ENCODE assay signal across 14 cellular contexts in genomic region chr15:66685638-66686150, GRCh38. TPM values are rescaled to one million over a fixed set of nuclear protein-coding genes. Genes with fewer than 3 reads are reported as not detected.
DNase-seq lines count a peak whose midpoint lies in the region; ATAC-seq, FAIRE-seq and TF ChIP-seq lines count a peak whose summit lies in the region.
"Had no signal": no experiment of that assay in that cellular context is flagged by ENCODE, and none has a peak within 500 bp of the region (broad histone marks: within the 10 kb centered on the region; RNA-seq: fewer than 3 reads in every experiment).

No MANE protein-coding gene starts in this region.

- no peak overlapping the region for H3K9ac ChIP-seq in PC-3 (ENCODE audit: low read length)

- POLR2A ChIA-PET in PC-3 (lab: Charles Lee; ENCODE audit: unreplicated experiment): interaction anchor here (0.6 kb wide), 1 partner anchor 31 kb away, joined by 3 read pairs; no protein-coding TSS in a partner anchor

- H3K27me3 ChIP-seq in heart right ventricle: no peaks in the 10 kb centered on the region
- H3K27me3 ChIP-seq in heart left ventricle: no peaks in the 10 kb centered on the region
- no peaks in the 10 kb centered on the region for H3K27me3 ChIP-seq in PC-3 (ENCODE audit: low read length)
- H3K27me3 ChIP-seq in pancreas: no peaks in the 10 kb centered on the region
- H3K27me3 ChIP-seq: right atrium auricular region had no signal

- H3K9me3 ChIP-seq in heart right ventricle (peaks cover 0 to 28% (median 5%) of the 10 kb centered on the region in 11 donors), heart left ventricle (peaks cover 0 to 19% (median 5%) of the 10 kb centered on the region in 12 donors), PC-3 (ENCODE audit: low read length) (no peaks in the 10 kb centered on the region), pancreas (no peaks in the 10 kb centered on the region)

- no peak for ATAC-seq in heart right ventricle
- ATAC-seq in heart left ventricle: no peak
- ATAC-seq in PC-3: peak; percentile 40; the same call in 1 of the 2 replicates
- no peak for ATAC-seq in HG02970 (IDR thresholded peaks at IDR 0.05; ENCODE audit: low FRiP score, unreplicated experiment)
- ATAC-seq in pancreas: no peak
- ATAC-seq: activated CD8-positive, alpha-beta T cell treated with anti-CD3 and anti-CD28 coated beads for 36 hours; activated naive CD4-positive, alpha-beta T cell treated with anti-CD3 and anti-CD28 coated beads, Interleukin-2, amount 50 U/mL, for 72 hours had no signal

- H3K36me3 ChIP-seq in heart right ventricle (no peaks in the 10 kb centered on the region), heart left ventricle (no peaks in the 10 kb centered on the region), PC-3 (ENCODE audit: low read depth, low read length) (no peaks in the 10 kb centered on the region), pancreas (no peaks in the 10 kb centered on the region)
- H3K36me3 ChIP-seq: right atrium auricular region had no signal

- intact Hi-C loops in heart right ventricle (cut with DNase I): no loop called here
- intact Hi-C loops in heart left ventricle (cut with DNase I): no loop called here
- intact Hi-C loops in PC-3 (cut with micrococcal nuclease): no loop called here
- intact Hi-C loops in pancreas (cut with DNase I): no loop called here
- intact Hi-C loops in posterior cingulate gyrus (cut with DNase I): no loop called here

- TF ChIP-seq CTCF in heart right ventricle (IDR thresholded peaks at IDR 0.05): peak in 7 of 9 donors; percentile 12 to 31 (median 21)
- peak in 6 of 12 donors; percentile 15 to 25 (median 20) for TF ChIP-seq CTCF in heart left ventricle (IDR thresholded peaks at IDR 0.05)
- TF ChIP-seq CTCF in PC-3 (conservative IDR thresholded peaks at IDR 0.05; ENCODE audit: low read depth, low read length): peak; percentile 63
- peak; percentile 35 for TF ChIP-seq CTCF in endothelial cell (IDR thresholded peaks at IDR 0.05; ENCODE audit: unreplicated experiment)
- TF ChIP-seq CTCF in type B pancreatic cell (conservative IDR thresholded peaks at IDR 0.05): peak; percentile 44
- TF ChIP-seq CTCF in pancreas (IDR thresholded peaks at IDR 0.05): no peak

- DNase-seq in heart right ventricle: no peak
- no peak for DNase-seq in heart left ventricle
- peak; percentile 38 for DNase-seq in PC-3
- DNase-seq in endothelial cell (ENCODE audit: low spot score): no peak
- no peak for DNase-seq in type B pancreatic cell (ENCODE audit: extremely low spot score, unreplicated experiment)
- DNase-seq in pancreas: no peak
- DNase-seq in posterior cingulate gyrus: no peak
- DNase-seq: activated CD8-positive, alpha-beta T cell treated with anti-CD3 and anti-CD28 coated beads for 36 hours; NCI-H2029 had no signal

- no peak for TF ChIP-seq POLR2A in heart left ventricle (IDR thresholded peaks at IDR 0.05)

- CTCF ChIA-PET in PC-3 (lab: Charles Lee): interaction anchor here (0.6 to 1.6 kb wide), 2 partner anchors 12 to 67 kb away, joined by 3 read pairs; no protein-coding TSS in a partner anchor

- H3F3A ChIP-seq in PC-3 (ENCODE audit: low read length, unreplicated experiment): no peaks in the 10 kb centered on the region

- no peaks in the 10 kb centered on the region for H4K20me1 ChIP-seq in PC-3 (ENCODE audit: low read length)

- H3K36me3 Mint-ChIP-seq in endothelial cell (ENCODE audit: low read depth, unreplicated experiment) (peaks cover 3% of the 10 kb centered on the region), type B pancreatic cell (peaks cover 5% of the 10 kb centered on the region)

- H3K4me1 Mint-ChIP-seq in endothelial cell (ENCODE audit: unreplicated experiment): peaks cover 7% of the 10 kb centered on the region
- peaks cover 24% of the 10 kb centered on the region for H3K4me1 Mint-ChIP-seq in type B pancreatic cell (ENCODE audit: unreplicated experiment)

- peaks cover 3% of the 10 kb centered on the region for H3K9me3 Mint-ChIP-seq in endothelial cell (ENCODE audit: unreplicated experiment)
- peaks cover 19% of the 10 kb centered on the region for H3K9me3 Mint-ChIP-seq in type B pancreatic cell

- H3K27me3 Mint-ChIP-seq in endothelial cell (ENCODE audit: unreplicated experiment) (peaks cover 2% of the 10 kb centered on the region), type B pancreatic cell (no peaks in the 10 kb centered on the region)
- H3K27me3 Mint-ChIP-seq: activated CD8-positive, alpha-beta T cell treated with anti-CD3 and anti-CD28 coated beads for 36 hours; dendritic cell treated with granulocyte-macrophage colony-stimulating factor and Interleukin-4, amounts not matched to agents 40 ng/mL and 50 ng/mL, for 4 days had no signal

- WGBS in heart right ventricle, 2 donors: 87 to 88% methylated on average over 5 of the region's 5 CpGs
- WGBS in heart left ventricle, 4 donors: 87 to 91% (median 87%) methylated on average over 5 of the region's 5 CpGs
- WGBS in pancreas, 2 donors: 69 to 79% methylated on average over 5 of the region's 5 CpGs

- no peaks in the 10 kb centered on the region for H3K9me2 ChIP-seq in PC-3 (replicated peaks; ENCODE audit: low read length)

- H3K27ac ChIP-seq in heart right ventricle (no peak overlapping the region), heart left ventricle (no peak overlapping the region), PC-3 (ENCODE audit: low read length) (no peak overlapping the region), pancreas (no peak overlapping the region)
- H3K27ac ChIP-seq: right atrium auricular region had no signal

- H3K4me2 ChIP-seq in PC-3 (ENCODE audit: low read length): no peak overlapping the region

- H3K27ac Mint-ChIP-seq in endothelial cell (ENCODE audit: unreplicated experiment): no peak overlapping the region
- H3K27ac Mint-ChIP-seq in type B pancreatic cell: no peak overlapping the region
- H3K27ac Mint-ChIP-seq: activated CD8-positive, alpha-beta T cell treated with anti-CD3 and anti-CD28 coated beads for 36 hours; activated naive CD4-positive, alpha-beta T cell treated with anti-CD3 and anti-CD28 coated beads, Interleukin-2, amount 50 U/mL, for 72 hours; T-helper 1 cell treated with Interleukin-12 subunit alpha and Interleukin-12 subunit beta and Interleukin-4 antibody, amounts not matched to agents 30 μg/mL and 1 μg/mL, for 36 hours had no signal

- no peak overlapping the region for H3K4me3 Mint-ChIP-seq in endothelial cell (ENCODE audit: unreplicated experiment)
- no peak overlapping the region for H3K4me3 Mint-ChIP-seq in type B pancreatic cell
- H3K4me3 Mint-ChIP-seq: activated CD8-positive, alpha-beta T cell treated with anti-CD3 and anti-CD28 coated beads for 36 hours; dendritic cell treated with granulocyte-macrophage colony-stimulating factor and Interleukin-4, amounts not matched to agents 40 ng/mL and 50 ng/mL, for 4 days; T-helper 1 cell treated with Interleukin-12 subunit alpha and Interleukin-12 subunit beta and Interleukin-4 antibody, amounts not matched to agents 30 μg/mL and 1 μg/mL, for 36 hours had no signal

- H3K4me3 ChIP-seq in heart right ventricle: no peak overlapping the region
- H3K4me3 ChIP-seq in heart left ventricle: no peak overlapping the region
- H3K4me3 ChIP-seq in PC-3 (ENCODE audit: low read length): no peak overlapping the region
- no peak overlapping the region for H3K4me3 ChIP-seq in pancreas
- H3K4me3 ChIP-seq: right atrium auricular region had no signal

- no TSS peak for BruUV-seq in PC-3 (replicated peaks; lab: Mats Ljungman, UMichigan)

- H3K4me1 ChIP-seq in heart right ventricle: no peaks in the 10 kb centered on the region
- H3K4me1 ChIP-seq in heart left ventricle: peaks cover 0 to 2% (median 0%) of the 10 kb centered on the region in 12 donors
- H3K4me1 ChIP-seq in PC-3 (ENCODE audit: insufficient read depth, low read length): no peaks in the 10 kb centered on the region
- H3K4me1 ChIP-seq in pancreas: no peaks in the 10 kb centered on the region
- H3K4me1 ChIP-seq: right atrium auricular region had no signal

- no peak overlapping the region for H2AFZ ChIP-seq in PC-3 (ENCODE audit: low read length)

- FAIRE-seq in pancreas (lab: Jason Lieb, UNC): no peak

- H3K79me2 ChIP-seq in PC-3 (ENCODE audit: low read length): no peaks in the 10 kb centered on the region

RNA-seq across cellular contexts. Expression of gene SMAD6, which starts 16.3 kb away (rescaled TPM):
- total RNA-seq in heart right ventricle (10 to 100 TPM; 12.2 to 43.4 (median 20.6) TPM), heart left ventricle (10 to 100 TPM; 14.4 to 65.9 (median 20.8) TPM), PC-3 (2014; rRNA removed) (19.9 and 21.8 TPM in 2 replicates), endothelial cell (ENCODE audit: unreplicated experiment) (21.3 TPM), type B pancreatic cell (ENCODE audit: low replicate concordance) (27.0 and 31.7 TPM in 2 replicates), pancreas (10 to 100 TPM in 1 of 6 donors, 1 to 10 TPM in 5; 2.8 to 13.1 (median 3.7) TPM)
- polyA plus RNA-seq in heart right ventricle (10 to 100 TPM in 1 of 2 donors, 1 to 10 TPM in 1; 6.6 to 19.5 TPM), heart left ventricle (10 to 100 TPM; 10.4 to 19.0 TPM), pancreas (1 to 10 TPM; 2.6 to 2.7 TPM)

Comparison
In these comparisons a context has a peak if more than half of its experiments do, and no peak if none do; other contexts are left out.
1. CTCF ChIP-seq: peak in heart right ventricle (7 of 9), PC-3 (single experiment), endothelial cell (single experiment) and type B pancreatic cell (single experiment); none in pancreas (0 of 4).